In genomic region chr7:35339811-35340210, GRCh38 we compare ENCODE assay signal across 19 cellular contexts.
"Had no signal": no experiment of that assay in that cellular context is flagged by ENCODE, and none has a peak within 500 bp of the region (broad histone marks: within the 10 kb centered on the region; RNA-seq: fewer than 3 reads in every experiment).

No MANE protein-coding gene starts in this region.

- H3K27me3 ChIP-seq: suprapubic skin, thyroid gland had no signal

- H3K9me3 ChIP-seq: lower lobe of right lung, psoas muscle, spleen, suprapubic skin, thyroid gland had no signal

- FAIRE-seq: endothelial cell of umbilical vein, frontal cortex, keratinocyte had no signal

- H3K4me3 Mint-ChIP-seq: naive thymus-derived CD8-positive, alpha-beta T cell; nephron progenitor cell; stimulated activated naive CD8-positive, alpha-beta T cell treated with anti-CD3 and anti-CD28 coated beads, Interleukin-15, amount 100 ng/mL, for 72 hours had no signal

- H3K36me3 ChIP-seq: lower lobe of right lung, spleen, suprapubic skin, thyroid gland had no signal

- H3K9me3 Mint-ChIP-seq: naive thymus-derived CD8-positive, alpha-beta T cell; nephron progenitor cell had no signal

- H3K27me3 Mint-ChIP-seq: stimulated activated naive CD8-positive, alpha-beta T cell treated with anti-CD3 and anti-CD28 coated beads, Interleukin-15, amount 100 ng/mL, for 72 hours had no signal

- DNase-seq: dermis blood vessel endothelial cell; effector memory CD4-positive, alpha-beta T cell; left ventricle myocardium superior; lower lobe of right lung; naive thymus-derived CD8-positive, alpha-beta T cell; nephron progenitor cell; nucleus accumbens; psoas muscle; right cardiac atrium; spleen; stimulated activated naive CD4-positive, alpha-beta T cell; stimulated activated naive CD8-positive, alpha-beta T cell treated with anti-CD3 and anti-CD28 coated beads, Interleukin-15, amount 100 ng/mL, for 72 hours; thyroid gland had no signal

- H3K27ac Mint-ChIP-seq: naive thymus-derived CD8-positive, alpha-beta T cell; stimulated activated naive CD8-positive, alpha-beta T cell treated with anti-CD3 and anti-CD28 coated beads, Interleukin-15, amount 100 ng/mL, for 72 hours had no signal

- H3K4me1 Mint-ChIP-seq: naive thymus-derived CD8-positive, alpha-beta T cell; stimulated activated naive CD8-positive, alpha-beta T cell treated with anti-CD3 and anti-CD28 coated beads, Interleukin-15, amount 100 ng/mL, for 72 hours had no signal

- H3K4me1 ChIP-seq: lower lobe of right lung, psoas muscle, spleen, suprapubic skin, thyroid gland had no signal

- ATAC-seq: left ventricle myocardium superior; lower lobe of right lung; naive thymus-derived CD8-positive, alpha-beta T cell; psoas muscle; right cardiac atrium; stimulated activated naive CD8-positive, alpha-beta T cell treated with anti-CD3 and anti-CD28 coated beads, Interleukin-15, amount 100 ng/mL, for 72 hours had no signal

- H3K36me3 Mint-ChIP-seq: naive thymus-derived CD8-positive, alpha-beta T cell had no signal

- H3K4me3 ChIP-seq: coronary artery, lower lobe of right lung, psoas muscle, skin epidermis, spleen, suprapubic skin, thyroid gland had no signal

- H3K27ac ChIP-seq: coronary artery, lower lobe of right lung, psoas muscle, skin epidermis, spleen, suprapubic skin, thyroid gland had no signal
